8 cellular contexts compared by ENCODE assay signal in genomic region chr6:92000112-92000511, GRCh38.
"Had no signal": no experiment of that assay in that cellular context is flagged by ENCODE, and none has a peak within 500 bp of the region (broad histone marks: within the 10 kb centered on the region; RNA-seq: fewer than 3 reads in every experiment).

No MANE protein-coding gene starts in this region.

- DNase-seq: GDM1, GF-D8 had no signal

- ATAC-seq: GM12878 had no signal

- H3K4me3 ChIP-seq: GM12878 had no signal

- FAIRE-seq: G401.6, GM12878, GM12891, GM12892, GM18507, GM19239 had no signal
